17 cellular contexts compared by ENCODE assay signal in the genomic region with DNA sequence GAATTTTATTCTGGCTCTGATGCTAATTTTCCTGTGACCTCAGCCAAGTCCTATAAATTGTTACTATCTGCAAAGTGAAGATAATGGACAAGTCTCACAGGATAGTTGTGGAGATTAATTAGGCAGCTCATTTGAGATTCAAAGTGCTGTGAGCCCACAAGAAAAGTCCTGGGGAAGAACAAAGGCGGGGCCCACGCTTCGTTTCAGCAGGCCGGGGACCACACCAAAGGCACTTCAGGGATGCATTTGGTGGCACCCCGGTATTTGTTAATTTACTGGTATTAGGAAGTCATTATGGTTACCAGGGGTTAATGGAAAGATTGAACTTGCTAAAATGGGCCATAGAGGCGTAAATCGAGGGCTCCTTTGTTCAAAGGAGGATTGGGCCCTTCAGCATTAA.
"Had no signal": no experiment of that assay in that cellular context is flagged by ENCODE, and none has a peak within 500 bp of the region (broad histone marks: within the 10 kb centered on the region; RNA-seq: fewer than 3 reads in every experiment).

No MANE protein-coding gene starts in this region.

- H3K27ac ChIP-seq: body of pancreas, left lung, transverse colon had no signal

- H3K27me3 ChIP-seq: body of pancreas, esophagus squamous epithelium, left lung, transverse colon had no signal

- H3K9me3 ChIP-seq: body of pancreas, esophagus squamous epithelium, left lung, mucosa of descending colon, transverse colon had no signal

- H3K36me3 Mint-ChIP-seq: activated naive CD4-positive, alpha-beta T cell treated with anti-CD3 and anti-CD28 coated beads, Interleukin-2, amount 50 U/mL, for 24 hours; naive thymus-derived CD8-positive, alpha-beta T cell had no signal

- DNase-seq: activated CD4-positive, alpha-beta T cell treated with anti-CD3 and anti-CD28 coated beads for 48 hours; activated CD8-positive, alpha-beta T cell treated with anti-CD3 and anti-CD28 coated beads for 36 hours; activated effector memory CD4-positive, alpha-beta T cell treated with Interleukin-2 at 50 U/mL for 16 hours; activated T-cell treated with anti-CD3 and anti-CD28 coated beads, Interleukin-2, amount 50 U/mL, for 4 hours; caudate nucleus; esophagus squamous epithelium; hypothalamus; kidney; left lung; naive thymus-derived CD8-positive, alpha-beta T cell; stimulated activated naive CD8-positive, alpha-beta T cell treated with anti-CD3 and anti-CD28 coated beads, Interleukin-15, Interleukin-2, amounts not matched to agents 100 U/mL and 50 U/mL, for 24 hours had no signal

- H3K27ac Mint-ChIP-seq: activated CD8-positive, alpha-beta T cell treated with anti-CD3 and anti-CD28 coated beads for 36 hours; activated naive CD4-positive, alpha-beta T cell treated with anti-CD3 and anti-CD28 coated beads, Interleukin-2, amount 50 U/mL, for 24 hours had no signal

- H3K4me1 Mint-ChIP-seq: activated naive CD4-positive, alpha-beta T cell treated with anti-CD3 and anti-CD28 coated beads, Interleukin-2, amount 50 U/mL, for 24 hours; naive thymus-derived CD8-positive, alpha-beta T cell had no signal

- H3K27me3 Mint-ChIP-seq: activated CD8-positive, alpha-beta T cell treated with anti-CD3 and anti-CD28 coated beads for 36 hours had no signal

- H3K36me3 ChIP-seq: esophagus squamous epithelium, left lung, transverse colon had no signal

- H3K4me3 ChIP-seq: body of pancreas, esophagus squamous epithelium, left lung, mucosa of descending colon, smooth muscle cell, transverse colon had no signal

- H3K4me3 Mint-ChIP-seq: activated CD8-positive, alpha-beta T cell treated with anti-CD3 and anti-CD28 coated beads for 36 hours; activated naive CD4-positive, alpha-beta T cell treated with anti-CD3 and anti-CD28 coated beads, Interleukin-2, amount 50 U/mL, for 24 hours; activated T-cell treated with anti-CD3 and anti-CD28 coated beads, Interleukin-2, amount 50 U/mL, for 4 hours; naive thymus-derived CD8-positive, alpha-beta T cell; WTC11 had no signal

- H3K9me3 Mint-ChIP-seq: activated CD8-positive, alpha-beta T cell treated with anti-CD3 and anti-CD28 coated beads for 36 hours; activated naive CD4-positive, alpha-beta T cell treated with anti-CD3 and anti-CD28 coated beads, Interleukin-2, amount 50 U/mL, for 24 hours; activated T-cell treated with anti-CD3 and anti-CD28 coated beads, Interleukin-2, amount 50 U/mL, for 4 hours had no signal

- H3K4me2 ChIP-seq: smooth muscle cell had no signal

- ATAC-seq: activated CD8-positive, alpha-beta T cell treated with anti-CD3 and anti-CD28 coated beads for 36 hours; activated T-cell treated with anti-CD3 and anti-CD28 coated beads, Interleukin-2, amount 50 U/mL, for 4 hours; body of pancreas; naive thymus-derived CD8-positive, alpha-beta T cell; stimulated activated naive CD8-positive, alpha-beta T cell treated with anti-CD3 and anti-CD28 coated beads, Interleukin-15, Interleukin-2, amounts not matched to agents 100 U/mL and 50 U/mL, for 24 hours had no signal

- H3K4me1 ChIP-seq: body of pancreas, transverse colon had no signal
